21 cellular contexts compared by ENCODE assay signal in the genomic region with DNA sequence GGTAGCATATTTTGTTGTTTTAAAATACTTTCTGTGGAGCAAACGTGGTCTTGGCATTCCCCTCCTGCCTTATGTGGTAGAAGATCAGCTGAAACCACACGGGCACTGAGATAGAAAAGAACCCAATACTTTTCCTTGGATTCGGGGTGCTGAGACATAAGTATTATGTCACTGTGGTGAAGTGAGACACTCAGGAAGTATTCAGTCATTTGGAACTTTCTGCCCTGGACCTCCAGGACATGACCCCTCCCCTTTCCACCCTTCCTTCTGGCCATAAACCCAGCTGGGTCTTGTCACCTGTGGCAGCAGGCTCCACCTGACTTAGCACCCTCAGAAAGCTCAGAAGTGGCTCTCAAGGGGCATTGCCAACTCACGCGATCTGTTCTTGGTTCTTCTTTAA.
DNase-seq lines count a peak whose midpoint lies in the region; ATAC-seq and TF ChIP-seq lines count a peak whose summit lies in the region.
"Had no signal": no experiment of that assay in that cellular context is flagged by ENCODE, and none has a peak within 500 bp of the region (broad histone marks: within the 10 kb centered on the region; RNA-seq: fewer than 3 reads in every experiment).

No MANE protein-coding gene starts in this region.

- H3K4me1 Mint-ChIP-seq in naive B cell (peaks cover 8 to 27% (median 22%) of the 10 kb centered on the region in 3 donors), neural progenitor cell (no peaks in the 10 kb centered on the region)
- H3K4me1 Mint-ChIP-seq: naive thymus-derived CD4-positive, alpha-beta T cell had no signal

- H3K79me2 ChIP-seq in neural progenitor cell (ENCODE audit: low read depth), result no peaks in the 10 kb centered on the region

- DNase-seq in cardiac muscle cell (ENCODE audit: low read depth in 1 of 2, low spot score in 1 of 2) (no peak), left cardiac atrium (no peak), SJCRH30 (no peak), naive B cell (no peak), vagina (ENCODE audit: extremely low spot score in 2 of 2) (no peak), NCI-H524 treated with DMSO at 0.1 percent for 48 hours (lab: John Stamatoyannopoulos, UW) (no peak), neural progenitor cell (ENCODE audit: low spot score) (no peak), NCI-H2196 (lab: John Stamatoyannopoulos, UW; ENCODE audit: unreplicated experiment) (no peak)
- DNase-seq: activated CD4-positive, alpha-beta T cell treated with anti-CD3 and anti-CD28 coated beads, Interleukin-2, amount 10 ng/mL, durations not matched to agents 7 days and 5 days; activated naive CD4-positive, alpha-beta T cell treated with anti-CD3 and anti-CD28 coated beads, Interleukin-2, amount 50 U/mL, for 16 hours; activated T-cell treated with anti-CD3 and anti-CD28 coated beads, Interleukin-2, amount 50 U/mL, for 1 hour; effector CD4-positive, alpha-beta T cell; KG1; left lung; naive thymus-derived CD4-positive, alpha-beta T cell; NCI-H1105 treated with DMSO at 0.1 percent for 48 hours; NCI-H226; retina had no signal

- H3K27ac ChIP-seq in cardiac muscle cell (peak overlapping the region; percentile 49), SJCRH30 (peak overlapping the region; percentile 31), vagina (peak overlapping the region; percentile 46), neural progenitor cell (no peak overlapping the region)
- H3K27ac ChIP-seq: A549, HL-60, left lung had no signal

- H3K27me3 ChIP-seq in cardiac muscle cell (no peaks in the 10 kb centered on the region), SJCRH30 (no peaks in the 10 kb centered on the region), vagina (no peaks in the 10 kb centered on the region), neural progenitor cell (no peaks in the 10 kb centered on the region)
- H3K27me3 ChIP-seq: left lung, tibial nerve had no signal

- no peak for TF ChIP-seq POLR2A in vagina (IDR thresholded peaks at IDR 0.05)

- no peak overlapping the region for H3K4me2 ChIP-seq in neural progenitor cell
- H3K4me2 ChIP-seq: A549 had no signal

- H3F3A ChIP-seq in neural progenitor cell (ENCODE audit: low read depth), result no peaks in the 10 kb centered on the region

- intact Hi-C loops in left cardiac atrium (cut with DNase I), result no loop called here
- intact Hi-C loops in vagina (cut with DNase I), result no loop called here

- H3K9ac ChIP-seq in neural progenitor cell, result no peak overlapping the region

- H3K36me3 ChIP-seq in cardiac muscle cell (no peaks in the 10 kb centered on the region), SJCRH30 (peaks cover 29% of the 10 kb centered on the region), vagina (peaks cover 0 to 58% of the 10 kb centered on the region in 2 donors), neural progenitor cell (no peaks in the 10 kb centered on the region)

- H3K36me3 Mint-ChIP-seq in naive B cell, result peaks cover 0 to 4% of the 10 kb centered on the region in 2 donors
- H3K36me3 Mint-ChIP-seq in neural progenitor cell, result peaks cover 24% of the 10 kb centered on the region

- H3K4me1 ChIP-seq in cardiac muscle cell (ENCODE audit: low read depth) (peaks cover 44% of the 10 kb centered on the region), SJCRH30 (peaks cover 12% of the 10 kb centered on the region), vagina (peaks cover 13% of the 10 kb centered on the region), neural progenitor cell (no peaks in the 10 kb centered on the region)
- H3K4me1 ChIP-seq: A549 had no signal

- H3K27ac Mint-ChIP-seq in naive B cell (peak overlapping the region in 5 of 6 donors; percentile 32 to 80 (median 70)), neural progenitor cell (no peak overlapping the region)
- H3K27ac Mint-ChIP-seq: activated CD4-positive, alpha-beta T cell treated with anti-CD3 and anti-CD28 coated beads, Interleukin-2, amount 10 ng/mL, durations not matched to agents 7 days and 5 days; naive thymus-derived CD4-positive, alpha-beta T cell had no signal

- no peaks in the 10 kb centered on the region for H3K27me3 Mint-ChIP-seq in naive B cell
- peaks cover 2% of the 10 kb centered on the region for H3K27me3 Mint-ChIP-seq in neural progenitor cell (ENCODE audit: insufficient read depth, low read depth)
- H3K27me3 Mint-ChIP-seq: activated CD4-positive, alpha-beta T cell treated with anti-CD3 and anti-CD28 coated beads, Interleukin-2, amount 10 ng/mL, durations not matched to agents 7 days and 5 days; naive thymus-derived CD4-positive, alpha-beta T cell had no signal

- no peaks in the 10 kb centered on the region for H4K20me1 ChIP-seq in neural progenitor cell (ENCODE audit: low read depth)

- TF ChIP-seq CTCF in cardiac muscle cell (IDR thresholded peaks at IDR 0.05; ENCODE audit: low read depth, low read length) (no peak), vagina (IDR thresholded peaks at IDR 0.05) (no peak), neural progenitor cell (IDR thresholded peaks at IDR 0.05) (no peak)

- H3K9me3 ChIP-seq in cardiac muscle cell (ENCODE audit: low read depth) (no peaks in the 10 kb centered on the region), SJCRH30 (replicated peaks) (no peaks in the 10 kb centered on the region), vagina (no peaks in the 10 kb centered on the region), neural progenitor cell (ENCODE audit: low read depth) (no peaks in the 10 kb centered on the region)
- H3K9me3 ChIP-seq: A549, left lung, tibial nerve had no signal

- ATAC-seq in left cardiac atrium (no peak), naive B cell (ENCODE audit: low read depth in 2 of 2) (no peak)
- ATAC-seq: A549; naive thymus-derived CD4-positive, alpha-beta T cell had no signal

- no peak overlapping the region for H2AFZ ChIP-seq in neural progenitor cell (replicated peaks)

- no peak overlapping the region for H3K4me3 ChIP-seq in cardiac muscle cell
- no peak overlapping the region for H3K4me3 ChIP-seq in SJCRH30
- no peak overlapping the region for H3K4me3 ChIP-seq in vagina
- H3K4me3 ChIP-seq in neural progenitor cell, result no peak overlapping the region
- H3K4me3 ChIP-seq: A549, left lung, tibial nerve had no signal

- H3K4me3 Mint-ChIP-seq in naive B cell, result no peak overlapping the region
- H3K4me3 Mint-ChIP-seq in neural progenitor cell, result no peak overlapping the region
- H3K4me3 Mint-ChIP-seq: activated CD4-positive, alpha-beta T cell treated with anti-CD3 and anti-CD28 coated beads, Interleukin-2, amount 10 ng/mL, durations not matched to agents 7 days and 5 days; naive thymus-derived CD4-positive, alpha-beta T cell had no signal

- no peaks in the 10 kb centered on the region for H3K9me3 Mint-ChIP-seq in naive B cell
- no peaks in the 10 kb centered on the region for H3K9me3 Mint-ChIP-seq in neural progenitor cell
- H3K9me3 Mint-ChIP-seq: activated CD4-positive, alpha-beta T cell treated with anti-CD3 and anti-CD28 coated beads, Interleukin-2, amount 10 ng/mL, durations not matched to agents 7 days and 5 days; naive thymus-derived CD4-positive, alpha-beta T cell had no signal
